In the genomic region with DNA sequence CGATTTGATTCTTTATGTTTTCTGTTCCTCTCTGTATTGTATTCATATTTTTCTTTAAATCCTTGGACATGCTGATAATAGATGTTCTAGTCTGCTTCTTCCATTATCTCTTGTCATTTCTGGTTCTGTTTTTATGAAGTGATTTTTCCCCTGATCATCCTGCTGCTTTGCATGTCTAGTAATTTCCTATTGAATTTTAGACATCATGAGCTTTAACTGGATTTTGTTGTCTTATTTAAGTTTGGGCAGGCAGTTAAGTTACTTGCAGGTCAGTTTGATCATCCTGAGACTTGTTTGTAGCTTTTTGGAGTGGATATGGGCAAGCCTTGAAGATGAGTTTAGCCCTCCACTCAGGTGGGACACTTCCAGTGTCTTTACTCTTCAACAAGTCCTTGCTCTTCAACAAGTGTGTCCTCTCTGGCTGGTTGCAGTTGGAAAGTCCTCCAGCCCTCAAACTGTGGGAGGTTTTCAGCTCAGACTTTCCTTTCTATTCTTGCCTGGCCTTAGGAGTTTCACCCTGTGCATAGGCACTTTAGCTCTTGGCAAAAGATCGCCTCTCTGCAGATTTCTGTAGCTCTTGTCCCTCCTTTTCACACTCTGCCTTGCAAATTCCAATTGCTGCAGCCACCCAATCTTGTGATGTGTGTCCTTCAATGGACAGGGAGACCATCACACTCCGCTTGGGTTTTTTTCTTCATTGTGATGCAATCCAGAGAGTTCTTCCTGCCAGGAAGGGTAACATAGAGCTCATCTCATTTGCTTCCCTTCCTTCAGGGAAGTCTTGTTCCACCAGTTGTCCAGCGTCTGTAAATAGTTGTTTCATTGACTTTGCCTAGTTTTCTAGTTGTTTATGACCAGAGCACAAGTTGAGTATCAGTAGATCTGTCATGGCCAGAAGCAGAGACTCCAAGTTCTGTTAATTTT, we compare ENCODE assay signal across 21 cellular contexts.
DNase-seq lines count a peak whose midpoint lies in the region; ATAC-seq, FAIRE-seq and TF ChIP-seq lines count a peak whose summit lies in the region.
"Had no signal": no experiment of that assay in that cellular context is flagged by ENCODE, and none has a peak within 500 bp of the region (broad histone marks: within the 10 kb centered on the region; RNA-seq: fewer than 3 reads in every experiment).

No MANE protein-coding gene starts in this region.

- DNase-seq in activated effector memory CD4-positive, alpha-beta T cell treated with anti-CD3 and anti-CD28 coated beads, Interleukin-2, amount 50 U/mL, for 16 hours: peak; percentile 9
- no peak for DNase-seq in activated effector memory CD4-positive, alpha-beta T cell treated with Interleukin-2 at 50 U/mL for 16 hours
- DNase-seq in H1 (ENCODE audit: low read depth in 1 of 2, low spot score in 2 of 2) (peak in 1 of 2 experiments; percentile 42), mucosa of descending colon (no peak), SHP77 (lab: John Stamatoyannopoulos, UW) (no peak)
- DNase-seq in stimulated activated CD4-positive, alpha-beta T cell treated with anti-CD3 and anti-CD28 coated beads, Interleukin-12 subunit alpha, Interleukin-12 subunit beta, amount 100 ng/mL, for 4 hours: no peak
- no peak for DNase-seq in activated naive CD4-positive, alpha-beta T cell treated with anti-CD3 and anti-CD28 coated beads for 36 hours
- DNase-seq: 8988T; BE2C; CD8-positive, alpha-beta T cell; GF-D8; NCI-H1436; NCI-H2029; NCI-H510A; NCI-H774; PC-3; SJCRH30 had no signal

- H3K36me3 ChIP-seq in H1 (ENCODE audit: control insufficient read depth in 2 of 4, insufficient read depth in 4 of 4, low read length in 3 of 4) (no peaks in the 10 kb centered on the region), mucosa of descending colon (ENCODE audit: low read depth) (no peaks in the 10 kb centered on the region)
- H3K36me3 ChIP-seq: BE2C had no signal

- no peak overlapping the region for H2BK12ac ChIP-seq in H1 (ENCODE audit: low read depth, low read length)

- no peak for FAIRE-seq in H1 (lab: Jason Lieb, UNC)
- FAIRE-seq: GM12892, K562 had no signal

- H3K36me3 Mint-ChIP-seq in activated naive CD4-positive, alpha-beta T cell treated with anti-CD3 and anti-CD28 coated beads for 36 hours (ENCODE audit: low read depth): peaks cover 16% of the 10 kb centered on the region

- H3K9me3 Mint-ChIP-seq in activated naive CD4-positive, alpha-beta T cell treated with anti-CD3 and anti-CD28 coated beads for 36 hours: peaks cover 18% of the 10 kb centered on the region

- intact Hi-C loops in mucosa of descending colon (cut with DNase I, micrococcal nuclease): no loop called here
- intact Hi-C loops in activated naive CD4-positive, alpha-beta T cell treated with anti-CD3 and anti-CD28 coated beads for 36 hours (cut with micrococcal nuclease): no loop called here

- H3K27ac ChIP-seq in H1 (ENCODE audit: low read depth, low read length): no peak overlapping the region
- H3K27ac ChIP-seq: RWPE1, SJCRH30 had no signal

- no peak for TF ChIP-seq CTCF in H1 (IDR thresholded peaks at IDR 0.05; ENCODE audit: control extremely low read depth in 1 of 3, insufficient read depth in 1 of 3, low read depth in 1 of 3, low read length in 3 of 3)
- TF ChIP-seq CTCF in mucosa of descending colon (IDR thresholded peaks at IDR 0.05): no peak

- no peaks in the 10 kb centered on the region for H3K4me1 Mint-ChIP-seq in activated naive CD4-positive, alpha-beta T cell treated with anti-CD3 and anti-CD28 coated beads for 36 hours (ENCODE audit: low read depth)

- H3K27ac Mint-ChIP-seq in activated naive CD4-positive, alpha-beta T cell treated with anti-CD3 and anti-CD28 coated beads for 36 hours: no peak overlapping the region
- H3K27ac Mint-ChIP-seq: CD8-positive, alpha-beta T cell had no signal

- H3K27me3 Mint-ChIP-seq in activated naive CD4-positive, alpha-beta T cell treated with anti-CD3 and anti-CD28 coated beads for 36 hours (ENCODE audit: low read depth): no peaks in the 10 kb centered on the region

- CTCF ChIA-PET in H1 (lab: Charles Lee; ENCODE audit: partially characterized antibody): interaction anchor here (0.6 to 1.8 kb wide), 7 partner anchors 10 to 147 kb away, joined by 3 to 6 read pairs (median 4); no protein-coding TSS in a partner anchor
- CTCF ChIA-PET in activated naive CD4-positive, alpha-beta T cell treated with anti-CD3 and anti-CD28 coated beads for 36 hours (lab: Charles Lee): no interaction called here

- ATAC-seq in mucosa of descending colon: peak; percentile 13
- ATAC-seq in GM19467 (IDR thresholded peaks at IDR 0.05; ENCODE audit: unreplicated experiment): no peak
- ATAC-seq: CD8-positive, alpha-beta T cell; K562; PC-3 had no signal

- H3K23ac ChIP-seq in H1 (ENCODE audit: insufficient read length): no peak overlapping the region

- H4K8ac ChIP-seq in H1 (ENCODE audit: extremely low read depth, insufficient read depth, low read length): no peak overlapping the region

- no peak overlapping the region for H2AK5ac ChIP-seq in H1 (ENCODE audit: low read depth, low read length)

- H3K27me3 ChIP-seq in H1 (replicated peaks in 1 of 4; ENCODE audit: control insufficient read depth in 3 of 4, extremely low read depth in 1 of 4, insufficient read depth in 3 of 4, low read length in 3 of 4): no peaks in the 10 kb centered on the region
- H3K27me3 ChIP-seq: BE2C, SJCRH30 had no signal

- H2AFZ ChIP-seq in H1 (ENCODE audit: low read length): no peak overlapping the region

- H3K4me1 ChIP-seq in H1 (replicated peaks in 1 of 4; ENCODE audit: control insufficient read depth in 3 of 4, insufficient read depth in 4 of 4, low read length in 3 of 4) (peaks cover 2 to 14% (median 7%) of the 10 kb centered on the region in 4 experiments; a peak in 6 of 7 replicates), mucosa of descending colon (ENCODE audit: low read depth) (peaks cover 11% of the 10 kb centered on the region)
- H3K4me1 ChIP-seq: SJCRH30 had no signal

- peak overlapping the region; percentile 54; the same call in 1 of the 2 replicates for H2BK5ac ChIP-seq in H1 (ENCODE audit: low read depth, low read length)

- H2BK120ac ChIP-seq in H1 (replicated peaks; ENCODE audit: low read depth, low read length): no peak overlapping the region

- H4K20me1 ChIP-seq in H1 (replicated peaks in 1 of 2; ENCODE audit: control insufficient read depth in 1 of 2, insufficient read depth in 2 of 2, low read length in 2 of 2): peaks cover 0 to 3% of the 10 kb centered on the region in 2 experiments

- no peak overlapping the region for H4K91ac ChIP-seq in H1 (replicated peaks; ENCODE audit: insufficient read length, low read length)

- H3K9me3 ChIP-seq in H1 (ENCODE audit: insufficient read depth in 2 of 2, low read depth in 1 of 2, low read length in 1 of 2) (0 out of 4 replicates have a peak, but pooled peaks cover 0 to 3% of the 10 kb centered on the region in 2 experiments), mucosa of descending colon (no peaks in the 10 kb centered on the region)

- no peak overlapping the region for H2BK20ac ChIP-seq in H1 (ENCODE audit: low read length)

- H4K5ac ChIP-seq in H1 (ENCODE audit: insufficient read length, low read depth, low read length): no peak overlapping the region

- H3K4ac ChIP-seq in H1 (replicated peaks; ENCODE audit: insufficient read length, low read depth, low read length): no peak overlapping the region

- POLR2A ChIA-PET in H1 (lab: Charles Lee; ENCODE audit: partially characterized antibody): interaction anchor here (0.7 kb wide), 2 partner anchors 36 to 274 kb away, joined by 3 read pairs; no protein-coding TSS in a partner anchor

- no peaks in the 10 kb centered on the region for H3K79me1 ChIP-seq in H1 (ENCODE audit: low read depth, low read length)

- H3K23me2 ChIP-seq in H1 (ENCODE audit: low read depth, low read length): no peaks in the 10 kb centered on the region

- no peak for TF ChIP-seq EP300 in H1 (IDR thresholded peaks at IDR 0.05; ENCODE audit: borderline replicate concordance in 1 of 2, low read depth in 2 of 2, low read length in 2 of 2)

- H3K18ac ChIP-seq in H1 (ENCODE audit: extremely low read depth, low read length): no peak overlapping the region

- H3K79me2 ChIP-seq in H1 (ENCODE audit: control insufficient read depth in 1 of 2, insufficient read depth in 2 of 2, low read length in 2 of 2): peaks cover 0 to 15% of the 10 kb centered on the region in 2 experiments; a peak in 2 of 4 replicates

- H3K4me3 Mint-ChIP-seq in activated naive CD4-positive, alpha-beta T cell treated with anti-CD3 and anti-CD28 coated beads for 36 hours: no peak overlapping the region
- H3K4me3 Mint-ChIP-seq: CD8-positive, alpha-beta T cell had no signal

- no peak overlapping the region for H3K9ac ChIP-seq in H1 (replicated peaks in 1 of 4; ENCODE audit: extremely low read depth in 1 of 4, low read depth in 3 of 4, low read length in 3 of 4)

- no peak overlapping the region for H2BK15ac ChIP-seq in H1 (ENCODE audit: low read length)

- WGBS in H1 (ENCODE audit: extremely low coverage in 1 of 2, insufficient coverage in 1 of 2, insufficient read length in 1 of 2, insufficient replicate concordance in 2 of 2, low coverage in 1 of 2, low lambda C conversion rate in 2 of 2, missing lambda C conversion rate in 1 of 2), 2 experiments: 79% methylated on average over 4 of the region's 4 CpGs; no CpG with 5 or more reads in 1 of the 2 experiments

- H3K4me2 ChIP-seq in H1 (ENCODE audit: insufficient read depth in 1 of 2, low read depth in 2 of 2, low read length in 2 of 2): no peak overlapping the region

- H3K14ac ChIP-seq in H1 (ENCODE audit: insufficient read length): peak overlapping the region; percentile 99

- H3K56ac ChIP-seq in H1 (replicated peaks; ENCODE audit: insufficient read length, low read depth, low read length): no peak overlapping the region

- H3K4me3 ChIP-seq in H1 (ENCODE audit: extremely low read depth in 1 of 4, insufficient read depth in 2 of 4, low read depth in 3 of 4, low read length in 4 of 4) (no peak overlapping the region), mucosa of descending colon (no peak overlapping the region)
- H3K4me3 ChIP-seq: K562, SJCRH30 had no signal

- TF ChIP-seq RAD21 in H1 (IDR thresholded peaks at IDR 0.05 in 1 of 2, conservative IDR thresholded peaks at IDR 0.05 in 1 of 2; ENCODE audit: low read depth in 2 of 2, low read length in 2 of 2): no peak

- no peak for TF ChIP-seq POLR2A in H1 (IDR thresholded peaks at IDR 0.05; ENCODE audit: control extremely low read depth in 1 of 2, low read depth in 2 of 2, low read length in 2 of 2)

TF ChIP-seq in H1, 55 proteins besides CTCF, POLR2A, EP300 and RAD21:
- TF ChIP-seq RFX5 (IDR thresholded peaks at IDR 0.05; ENCODE audit: borderline replicate concordance, low read depth, low read length) (no peak), CEBPB (IDR thresholded peaks at IDR 0.05; ENCODE audit: low read depth, low read length) (peak; percentile 82), ZNF274 (IDR thresholded peaks at IDR 0.05; ENCODE audit: borderline replicate concordance, extremely low read depth, low read length) (no peak), BRCA1 (IDR thresholded peaks at IDR 0.05; ENCODE audit: low read depth, low read length) (no peak), KDM1A (IDR thresholded peaks at IDR 0.05; ENCODE audit: borderline replicate concordance, low read length) (no peak)
TF ChIP-seq in H1: peak in this region for 1.
